1 cellular context compared by ENCODE assay signal in the genomic region with DNA sequence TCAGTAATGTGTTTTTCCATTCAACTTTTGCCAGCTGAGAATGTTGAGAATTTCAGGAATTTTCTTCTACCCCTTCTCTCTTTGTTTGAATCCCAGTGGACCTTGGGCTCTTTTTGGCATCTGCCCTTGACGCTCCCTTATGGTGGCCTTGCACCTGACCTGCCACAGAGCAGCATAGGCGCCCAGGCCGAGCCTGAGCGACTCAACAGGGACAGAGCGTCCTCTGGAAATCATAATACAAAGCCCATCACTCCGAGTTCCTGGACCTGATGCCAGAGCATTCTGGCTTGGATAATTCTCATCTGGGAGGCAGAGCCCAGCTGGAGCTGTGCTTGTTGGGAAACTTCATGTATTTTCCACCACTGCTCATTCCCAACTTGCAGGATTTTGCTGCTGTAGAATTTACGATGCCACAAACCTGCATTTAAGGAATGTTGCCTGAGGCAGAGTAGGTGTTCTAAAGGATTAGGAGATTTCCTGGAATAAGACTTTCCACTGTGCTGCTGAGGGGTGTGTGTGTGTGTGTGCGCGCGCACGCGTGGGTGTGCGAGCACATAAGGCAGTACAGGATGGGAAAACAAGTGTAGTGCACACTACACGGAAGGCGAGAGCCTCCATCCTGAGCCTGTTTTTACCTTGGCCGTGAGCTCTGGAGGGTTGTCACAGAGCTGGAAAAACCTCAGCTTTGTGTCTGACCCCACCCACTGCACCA.
TF ChIP-seq lines count a peak whose summit lies in the region.

No MANE protein-coding gene starts in this region.

TF ChIP-seq in K562, 482 proteins besides CTCF, POLR2A, EP300 and RAD21 (continued from another document):
- TF ChIP-seq MEF2D (tag; conservative IDR thresholded peaks at IDR 0.05; ENCODE audit: low read depth) = 0 out of 2 replicates have a peak, but pooled peaks have one; percentile 37
- no peak for TF ChIP-seq ZNF197 (CRISPR knock-in tag; IDR thresholded peaks at IDR 0.05; ENCODE audit: low read depth)
- 0 out of 2 replicates have a peak, but pooled peaks have one; percentile 39 for TF ChIP-seq MYNN (IDR thresholded peaks at IDR 0.05)
- no peak for TF ChIP-seq MYNN (CRISPR knock-in tag; IDR thresholded peaks at IDR 0.05)
- TF ChIP-seq, protein P1, sequence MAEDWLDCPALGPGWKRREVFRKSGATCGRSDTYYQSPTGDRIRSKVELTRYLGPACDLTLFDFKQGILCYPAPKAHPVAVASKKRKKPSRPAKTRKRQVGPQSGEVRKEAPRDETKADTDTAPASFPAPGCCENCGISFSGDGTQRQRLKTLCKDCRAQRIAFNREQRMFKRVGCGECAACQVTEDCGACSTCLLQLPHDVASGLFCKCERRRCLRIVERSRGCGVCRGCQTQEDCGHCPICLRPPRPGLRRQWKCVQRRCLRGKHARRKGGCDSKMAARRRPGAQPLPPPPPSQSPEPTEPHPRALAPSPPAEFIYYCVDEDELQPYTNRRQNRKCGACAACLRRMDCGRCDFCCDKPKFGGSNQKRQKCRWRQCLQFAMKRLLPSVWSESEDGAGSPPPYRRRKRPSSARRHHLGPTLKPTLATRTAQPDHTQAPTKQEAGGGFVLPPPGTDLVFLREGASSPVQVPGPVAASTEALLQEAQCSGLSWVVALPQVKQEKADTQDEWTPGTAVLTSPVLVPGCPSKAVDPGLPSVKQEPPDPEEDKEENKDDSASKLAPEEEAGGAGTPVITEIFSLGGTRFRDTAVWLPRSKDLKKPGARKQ (CRISPR knock-in tag; IDR thresholded peaks at IDR 0.05) = peak; percentile 77; the same call in 1 of the 2 replicates
- TF ChIP-seq ZNF384 (IDR thresholded peaks at IDR 0.05; ENCODE audit: low read depth, low read length) = no peak
